1 cellular context compared by ENCODE assay signal in genomic region chr2:33141476-33141875, GRCh38.
TF ChIP-seq lines count a peak whose summit lies in the region.

No MANE protein-coding gene starts in this region.

TF ChIP-seq in K562, 482 proteins besides CTCF, POLR2A, EP300 and RAD21 (continued from another document):
- TF ChIP-seq RBM25 (IDR thresholded peaks at IDR 0.05; ENCODE audit: low read depth, low read length, severe bottlenecking) = no peak
- no peak for TF ChIP-seq ELF2 (CRISPR knock-in tag; IDR thresholded peaks at IDR 0.05)
- TF ChIP-seq DPF2 (IDR thresholded peaks at IDR 0.05) = peak; percentile 61
- TF ChIP-seq ZNF76 (CRISPR knock-in tag; IDR thresholded peaks at IDR 0.05; ENCODE audit: borderline replicate concordance) = no peak
- TF ChIP-seq GABPA (tag; conservative IDR thresholded peaks at IDR 0.05; ENCODE audit: low read depth) = no peak
- no peak for TF ChIP-seq NR0B1 (IDR thresholded peaks at IDR 0.05; ENCODE audit: partially characterized antibody)
- TF ChIP-seq PRPF4 (IDR thresholded peaks at IDR 0.05; ENCODE audit: insufficient read depth, low read depth, low read length, poor library complexity, severe bottlenecking) = no peak
- TF ChIP-seq STAT5B (CRISPR knock-in tag; IDR thresholded peaks at IDR 0.05) = no peak
- no peak for TF ChIP-seq RBM34 (IDR thresholded peaks at IDR 0.05; ENCODE audit: borderline replicate concordance, insufficient read depth, low read length)
- no peak for TF ChIP-seq ZNF324 (CRISPR knock-in tag; IDR thresholded peaks at IDR 0.05)
